1 cellular context compared by ENCODE assay signal in the genomic region with DNA sequence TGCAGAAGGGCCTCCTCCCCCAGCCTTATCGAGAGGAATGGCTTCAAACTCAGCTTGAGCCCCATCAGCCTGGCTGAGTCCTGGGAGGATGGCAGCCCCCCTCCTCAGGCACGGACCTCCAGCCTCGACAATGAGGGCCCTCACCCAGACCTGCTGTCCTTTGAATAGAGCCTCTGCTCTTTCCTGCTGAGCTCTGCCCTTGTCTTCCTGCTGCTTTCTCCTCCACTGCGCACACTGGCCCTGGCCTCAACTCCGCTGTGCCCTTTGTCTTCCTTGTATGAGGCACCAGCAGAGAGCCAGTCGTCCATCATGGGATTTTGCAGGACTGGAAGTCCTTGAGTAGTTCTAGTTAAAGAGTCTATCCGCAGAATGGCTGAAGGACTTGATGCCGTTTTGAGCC.
TF ChIP-seq lines count a peak whose summit lies in the region.

No MANE protein-coding gene starts in this region.

TF ChIP-seq in WTC11, 78 proteins besides CTCF, POLR2A, EP300 and RAD21 (continued from another document):
- TF ChIP-seq HMGXB4 (CRISPR knock-in tag; IDR thresholded peaks at IDR 0.05), result no peak
- no peak for TF ChIP-seq ELF4 (CRISPR knock-in tag; IDR thresholded peaks at IDR 0.05; ENCODE audit: low read depth)
- TF ChIP-seq, protein P1, sequence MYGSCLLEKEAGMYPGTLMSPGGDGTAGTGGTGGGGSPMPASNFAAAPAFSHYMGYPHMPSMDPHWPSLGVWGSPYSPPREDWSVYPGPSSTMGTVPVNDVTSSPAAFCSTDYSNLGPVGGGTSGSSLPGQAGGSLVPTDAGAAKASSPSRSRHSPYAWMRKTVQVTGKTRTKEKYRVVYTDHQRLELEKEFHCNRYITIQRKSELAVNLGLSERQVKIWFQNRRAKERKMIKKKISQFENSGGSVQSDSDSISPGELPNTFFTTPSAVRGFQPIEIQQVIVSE (CRISPR knock-in tag; IDR thresholded peaks at IDR 0.05; ENCODE audit: borderline replicate concordance), result no peak
- no peak for TF ChIP-seq FOXJ3 (CRISPR knock-in tag; IDR thresholded peaks at IDR 0.05; ENCODE audit: borderline replicate concordance)
- no peak for TF ChIP-seq NFYB (CRISPR knock-in tag; conservative IDR thresholded peaks at IDR 0.05; ENCODE audit: low read depth)
- no peak for TF ChIP-seq NR1H2 (CRISPR knock-in tag; IDR thresholded peaks at IDR 0.05)
- TF ChIP-seq GTF2I (CRISPR knock-in tag; conservative IDR thresholded peaks at IDR 0.05), result no peak
- no peak for TF ChIP-seq ZNF281 (CRISPR knock-in tag; IDR thresholded peaks at IDR 0.05)
